8 cellular contexts compared by ENCODE assay signal in genomic region chr2:95769256-95769655, GRCh38.
A peak's percentile ranks its signal among the peaks of the same experiment; 100 is the strongest.
DNase-seq lines count a peak whose midpoint lies in the region; FAIRE-seq and TF ChIP-seq lines count a peak whose summit lies in the region.
"Not testable (repeated sequence)": the region's sequence is repeated elsewhere in the genome, so short reads cannot be mapped to it uniquely, and the experiment has no call there.

No MANE protein-coding gene starts in this region.

- not testable (repeated sequence) for H3K4me1 ChIP-seq in endodermal cell (ENCODE audit: control insufficient read depth, insufficient read depth, low read length); esophagus muscularis mucosa; kidney (ENCODE audit: control insufficient read depth in 1 of 2, insufficient read depth in 1 of 2, low read depth in 1 of 2, low read length in 2 of 2); vagina

- not testable (repeated sequence) for TF ChIP-seq EP300 in esophagus muscularis mucosa (IDR thresholded peaks at IDR 0.05)

- not testable (repeated sequence) for H3K4me1 Mint-ChIP-seq in endodermal cell

- not testable (repeated sequence) for H3K27me3 Mint-ChIP-seq in endodermal cell (ENCODE audit: insufficient read depth)

- TF ChIP-seq POLR2A in esophagus muscularis mucosa (IDR thresholded peaks at IDR 0.05; ENCODE audit: low read depth); vagina (IDR thresholded peaks at IDR 0.05): not testable (repeated sequence)

- H3K4me3 Mint-ChIP-seq in endodermal cell, result not testable (repeated sequence)

- not testable (repeated sequence) for H3K27me3 ChIP-seq in endodermal cell (ENCODE audit: control insufficient read depth, insufficient read depth, low read length, poor library complexity, severe bottlenecking); esophagus muscularis mucosa; vagina

- not testable (repeated sequence) for H3K9me3 Mint-ChIP-seq in endodermal cell

- not testable (repeated sequence) for H3K36me3 ChIP-seq in endodermal cell (ENCODE audit: control insufficient read depth, insufficient read depth, low read length); esophagus muscularis mucosa; kidney (ENCODE audit: control insufficient read depth in 1 of 2, insufficient read depth in 2 of 2, low read length in 2 of 2); vagina

- DNase-seq in ecto neural progenitor cell (ENCODE audit: low spot score), result peak; percentile 7
- peak; percentile 12 for DNase-seq in endodermal cell
- peak; percentile 45 for DNase-seq in esophagus muscularis mucosa (ENCODE audit: extremely low spot score)
- DNase-seq in islet precursor cell, result peak; percentile 38
- peak; percentile 9 for DNase-seq in kidney
- peak; percentile 59 for DNase-seq in posterior vena cava (ENCODE audit: low spot score)
- DNase-seq in ureter (ENCODE audit: low spot score), result peak; percentile 9
- peak; percentile 25 to 67 for DNase-seq in vagina (ENCODE audit: extremely low spot score in 2 of 2)

- not testable (repeated sequence) for H3K27ac Mint-ChIP-seq in endodermal cell

- intact Hi-C loops in esophagus muscularis mucosa (cut with DNase I); kidney (cut with DNase I); posterior vena cava (cut with DNase I); vagina (cut with DNase I): not testable (repeated sequence)

- WGBS in endodermal cell (ENCODE audit: insufficient coverage in 1 of 2, insufficient read length in 1 of 2), 2 experiments, result 92% methylated on average over 1 of the region's 1 CpG; no CpG with 5 or more reads in 1 of the 2 experiments
- 56% methylated on average over 1 of the region's 1 CpG for WGBS in esophagus muscularis mucosa

- not testable (repeated sequence) for TF ChIP-seq CTCF in endodermal cell (conservative IDR thresholded peaks at IDR 0.05); esophagus muscularis mucosa (IDR thresholded peaks at IDR 0.05); kidney (IDR thresholded peaks at IDR 0.05; ENCODE audit: borderline replicate concordance, extremely low read depth, insufficient read depth); vagina (IDR thresholded peaks at IDR 0.05)

- H3K9me3 ChIP-seq in endodermal cell (ENCODE audit: control insufficient read depth, low read length); esophagus muscularis mucosa; kidney (ENCODE audit: control insufficient read depth in 1 of 2, low read length in 2 of 2); vagina: not testable (repeated sequence)

- H3K27ac ChIP-seq in endodermal cell (ENCODE audit: low read depth, low read length); esophagus muscularis mucosa (replicated peaks in 1 of 4); kidney (ENCODE audit: low read depth in 2 of 2, low read length in 2 of 2); vagina: not testable (repeated sequence)

- H3K4me3 ChIP-seq in endodermal cell (ENCODE audit: low read length); esophagus muscularis mucosa; kidney (ENCODE audit: low read length in 2 of 2); vagina: not testable (repeated sequence)

- H3K9ac ChIP-seq in endodermal cell (ENCODE audit: extremely low read depth, low read length, poor library complexity, severe bottlenecking); kidney (ENCODE audit: low read length in 2 of 2): not testable (repeated sequence)

- FAIRE-seq in kidney (lab: Jason Lieb, UNC), result not testable (repeated sequence)

- H3K36me3 Mint-ChIP-seq in endodermal cell (ENCODE audit: low read depth), result not testable (repeated sequence)

Comparison
In these comparisons a context has a peak if more than half of its experiments do, and no peak if none do; other contexts are left out.
1. DNase-seq: peak in every context shown above with its lines; median percentile 59 in posterior vena cava; 46 in vagina; 45 in esophagus muscularis mucosa; 38 in islet precursor cell; 12 in endodermal cell; 9 in kidney; 9 in ureter; 7 in ecto neural progenitor cell.